In genomic region chr1:3021233-3021671, GRCh38 we compare ENCODE assay signal across 23 cellular contexts. TPM values are rescaled to one million over a fixed set of nuclear protein-coding genes. Genes with fewer than 3 reads are reported as not detected.
"Had no signal": no experiment of that assay in that cellular context is flagged by ENCODE, and none has a peak within 500 bp of the region (broad histone marks: within the 10 kb centered on the region; RNA-seq: fewer than 3 reads in every experiment).

Gene ACTRT2, plus strand, starts transcription at chr1:3021467. Its CDS starts 220 bp downstream, at chr1:3021687.

- H3K4me3 ChIP-seq: dorsolateral prefrontal cortex, suprapubic skin, upper lobe of left lung had no signal

- H3K27ac ChIP-seq: dorsolateral prefrontal cortex, neutrophil, suprapubic skin, upper lobe of left lung had no signal

- H3K27me3 Mint-ChIP-seq: activated CD8-positive, alpha-beta memory T cell treated with anti-CD3 and anti-CD28 coated beads, Interleukin-2, amount 10 ng/mL, durations not matched to agents 7 days and 5 days had no signal

- H3K27ac Mint-ChIP-seq: activated CD8-positive, alpha-beta memory T cell treated with anti-CD3 and anti-CD28 coated beads, Interleukin-2, amount 10 ng/mL, durations not matched to agents 7 days and 5 days; activated T-helper 2 cell treated with anti-CD3 and anti-CD28 coated beads, Interferon-gamma antibody, Interleukin-2, Interleukin-4, amounts not matched to agents 10 μg/mL and 5 μg/mL and 100 μg/mL, durations not matched to agents 14 hours and 24 hours and 36 hours; endodermal cell had no signal

- H3K4me3 Mint-ChIP-seq: activated CD8-positive, alpha-beta memory T cell treated with anti-CD3 and anti-CD28 coated beads, Interleukin-2, amount 10 ng/mL, durations not matched to agents 7 days and 5 days; endodermal cell; naive B cell had no signal

- H3K4me1 Mint-ChIP-seq: activated CD8-positive, alpha-beta memory T cell treated with anti-CD3 and anti-CD28 coated beads, Interleukin-2, amount 10 ng/mL, durations not matched to agents 7 days and 5 days; endodermal cell; naive B cell had no signal

- DNase-seq: activated CD4-positive, alpha-beta T cell treated with anti-CD3 and anti-CD28 coated beads for 1 hour; activated CD4-positive, alpha-beta T cell treated with anti-CD3 and anti-CD28 coated beads, Interleukin-2, amount 50 U/mL, for 48 hours; activated CD8-positive, alpha-beta memory T cell treated with anti-CD3 and anti-CD28 coated beads, Interleukin-2, amount 10 ng/mL, durations not matched to agents 7 days and 5 days; activated naive CD4-positive, alpha-beta T cell treated with anti-CD3 and anti-CD28 coated beads, Interleukin-2, amount 50 U/mL, for 16 hours; endodermal cell; naive B cell; small intestine; stimulated activated CD4-positive, alpha-beta T cell treated with anti-CD3 and anti-CD28 coated beads, Interleukin-4, amount 100 ng/mL, for 4 hours; stimulated activated CD8-positive, alpha-beta memory T cell treated with anti-CD3 and anti-CD28 coated beads, Interleukin-4, amount 100 ng/mL, for 48 hours; stimulated activated naive CD8-positive, alpha-beta T cell treated with anti-CD3 and anti-CD28 coated beads, Interleukin-15, Interleukin-2, amounts not matched to agents 100 U/mL and 50 U/mL, for 24 hours; T1000 had no signal

- ATAC-seq: activated CD8-positive, alpha-beta memory T cell treated with anti-CD3 and anti-CD28 coated beads, Interleukin-2, amount 10 ng/mL, durations not matched to agents 7 days and 5 days; left colon; right cardiac atrium; stimulated activated naive CD8-positive, alpha-beta T cell treated with anti-CD3 and anti-CD28 coated beads, Interleukin-15, Interleukin-2, amounts not matched to agents 100 U/mL and 50 U/mL, for 24 hours had no signal

- H3K9me3 ChIP-seq: neutrophil, suprapubic skin, upper lobe of left lung had no signal

- H3K36me3 Mint-ChIP-seq: activated CD8-positive, alpha-beta memory T cell treated with anti-CD3 and anti-CD28 coated beads, Interleukin-2, amount 10 ng/mL, durations not matched to agents 7 days and 5 days; naive B cell had no signal

- H3K27me3 ChIP-seq: neutrophil, upper lobe of left lung had no signal

- H3K9me3 Mint-ChIP-seq: activated T-helper 2 cell treated with anti-CD3 and anti-CD28 coated beads, Interferon-gamma antibody, Interleukin-2, Interleukin-4, amounts not matched to agents 10 μg/mL and 5 μg/mL and 100 μg/mL, durations not matched to agents 14 hours and 24 hours and 36 hours had no signal

- FAIRE-seq: frontal cortex, islet of Langerhans, small intestine had no signal

- H3K36me3 ChIP-seq: neutrophil, suprapubic skin, upper lobe of left lung had no signal

- H3K4me1 ChIP-seq: suprapubic skin, upper lobe of left lung had no signal

RNA-seq across cellular contexts. Expression of gene ACTRT2, which starts in this region (rescaled TPM):
- total RNA-seq: activated CD8-positive, alpha-beta memory T cell treated with anti-CD3 and anti-CD28 coated beads, Interleukin-2, amount 10 ng/mL, durations not matched to agents 7 days and 5 days; activated T-helper 2 cell treated with anti-CD3 and anti-CD28 coated beads, Interferon-gamma antibody, Interleukin-2, Interleukin-4, amounts not matched to agents 10 μg/mL and 5 μg/mL and 100 μg/mL, durations not matched to agents 14 hours and 24 hours and 36 hours; endodermal cell; epithelial cell of proximal tubule; frontal cortex; left colon; lung microvascular endothelial cell; right cardiac atrium; suprapubic skin; upper lobe of left lung had no signal
- polyA plus RNA-seq: adipose tissue, right cardiac atrium, small intestine had no signal
